ENCODE assay signal across 8 cellular contexts in genomic region chr12:6662906-6663742, GRCh38. TPM values are rescaled to one million over a fixed set of nuclear protein-coding genes. Genes with fewer than 3 reads are reported as not detected.
A peak's percentile ranks its signal among the peaks of the same experiment; 100 is the strongest.
DNase-seq lines count a peak whose midpoint lies in the region; ATAC-seq and TF ChIP-seq lines count a peak whose summit lies in the region.

Gene ING4, minus strand, starts transcription at chr12:6663119. Its CDS starts 18 bp downstream, at chr12:6663101.

- intact Hi-C loops in Panc1 (cut with micrococcal nuclease; ENCODE audit: unreplicated experiment), result no loop called here

- H3K4me1 ChIP-seq in Panc1 (ENCODE audit: control insufficient read depth, insufficient read depth, low read length) (peaks cover 4% of the 10 kb centered on the region; the same call in 1 of the 2 replicates), esophagus (ENCODE audit: control insufficient read depth in 2 of 2, insufficient read depth in 2 of 2, low read length in 1 of 2) (no peaks in the 10 kb centered on the region), mucosa of stomach (ENCODE audit: control insufficient read depth, insufficient read depth, low read length) (peaks cover 6% of the 10 kb centered on the region)

- H3K4me3 ChIP-seq in Panc1 (ENCODE audit: low read depth in 2 of 2, low read length in 2 of 2) (peak within 1 kb of the TSS; percentile 86 to 91), esophagus (ENCODE audit: low read depth in 1 of 2, low read length in 2 of 2) (peak within 1 kb of the TSS; percentile 73 to 91), mucosa of stomach (ENCODE audit: low read length) (peak within 1 kb of the TSS; percentile 93)

- DNase-seq in DMS53 (lab: John Stamatoyannopoulos, UW) (peak; percentile 100), KG1 (lab: John Stamatoyannopoulos, UW) (peak; percentile 97), Panc1 (ENCODE audit: low read depth, low spot score) (peak; percentile 90)
- peak; percentile 93 for DNase-seq in activated T-cell treated with anti-CD3 and anti-CD28 coated beads, Interleukin-2, amount 50 U/mL, for 4 hours
- DNase-seq in stimulated activated CD8-positive, alpha-beta memory T cell treated with anti-CD3 and anti-CD28 coated beads, Interleukin-7, amount 100 ng/mL, for 1 hour (ENCODE audit: low read depth in 2 of 2), result peak; percentile 89 to 92

- peaks cover 16% of the 10 kb centered on the region for H3K36me3 Mint-ChIP-seq in activated T-cell treated with anti-CD3 and anti-CD28 coated beads, Interleukin-2, amount 50 U/mL, for 4 hours (ENCODE audit: insufficient read depth)

- H3K27me3 ChIP-seq in Panc1 (ENCODE audit: control insufficient read depth, insufficient read depth, low read length) (no peaks in the 10 kb centered on the region), esophagus (ENCODE audit: control insufficient read depth in 1 of 2, insufficient read depth in 2 of 2, low read length in 2 of 2) (no peaks in the 10 kb centered on the region), mucosa of stomach (ENCODE audit: control insufficient read depth, insufficient read depth, low read length) (no peaks in the 10 kb centered on the region)

- no TSS peak for BruUV-seq in Panc1 (replicated peaks; lab: Mats Ljungman, UMichigan)

- no peaks in the 10 kb centered on the region for H3K9me3 Mint-ChIP-seq in activated T-cell treated with anti-CD3 and anti-CD28 coated beads, Interleukin-2, amount 50 U/mL, for 4 hours

- H3K4me1 Mint-ChIP-seq in activated T-cell treated with anti-CD3 and anti-CD28 coated beads, Interleukin-2, amount 50 U/mL, for 4 hours (ENCODE audit: low read depth), result peaks cover 31% of the 10 kb centered on the region

- no peak for TF ChIP-seq CTCF in Panc1 (IDR thresholded peaks at IDR 0.05)

- no peaks in the 10 kb centered on the region for H3K27me3 Mint-ChIP-seq in activated T-cell treated with anti-CD3 and anti-CD28 coated beads, Interleukin-2, amount 50 U/mL, for 4 hours (ENCODE audit: low read depth)

- peak within 1 kb of the TSS; percentile 89 for H3K27ac ChIP-seq in Panc1 (ENCODE audit: low read length)
- H3K27ac ChIP-seq in esophagus (ENCODE audit: low read depth in 2 of 2, low read length in 1 of 2), result peak within 1 kb of the TSS; percentile 86 to 94

- POLR2A ChIA-PET in Panc1 (lab: Charles Lee), result no interaction called here

- WGBS in esophagus, 2 donors, result 2 to 3% methylated on average over 37 of the region's 37 CpGs

- ATAC-seq in GM21723 (IDR thresholded peaks at IDR 0.05; ENCODE audit: unreplicated experiment), result peak; percentile 96
- ATAC-seq in Panc1, result peak; percentile 100
- peak; percentile 98 for ATAC-seq in activated T-cell treated with anti-CD3 and anti-CD28 coated beads, Interleukin-2, amount 50 U/mL, for 4 hours

- H3K4me3 Mint-ChIP-seq in activated T-cell treated with anti-CD3 and anti-CD28 coated beads, Interleukin-2, amount 50 U/mL, for 4 hours, result peak within 1 kb of the TSS; percentile 92

- H3K36me3 ChIP-seq in Panc1 (ENCODE audit: control insufficient read depth, insufficient read depth, low read length), result peaks cover 7% of the 10 kb centered on the region
- peaks cover 11 to 12% of the 10 kb centered on the region in 2 donors for H3K36me3 ChIP-seq in esophagus (ENCODE audit: control insufficient read depth in 2 of 2, insufficient read depth in 2 of 2, low read length in 1 of 2)
- H3K36me3 ChIP-seq in mucosa of stomach (ENCODE audit: control insufficient read depth, insufficient read depth, low read length), result peaks cover 6% of the 10 kb centered on the region

- no peaks in the 10 kb centered on the region for H3K9me3 ChIP-seq in Panc1 (ENCODE audit: control insufficient read depth, insufficient read depth, low read depth, low read length)
- no peaks in the 10 kb centered on the region for H3K9me3 ChIP-seq in esophagus (ENCODE audit: control insufficient read depth in 2 of 2, insufficient read depth in 1 of 2, low read depth in 1 of 2, low read length in 1 of 2)
- no peaks in the 10 kb centered on the region for H3K9me3 ChIP-seq in mucosa of stomach (ENCODE audit: control insufficient read depth, low read length)

- in situ Hi-C loops in Panc1 (cut with HindIII; ENCODE audit: low pct_unique_long_range_greater_than_20kb, low sequenced_read_pairs), result no loop called here

- H3K9ac ChIP-seq in mucosa of stomach (ENCODE audit: low read length), result peak within 1 kb of the TSS; percentile 67

- CTCF ChIA-PET in Panc1 (lab: Charles Lee), result interaction anchor here (0.6 kb wide), 1 partner anchor 979 kb away, joined by 3 read pairs; no protein-coding TSS in a partner anchor

RNA-seq across cellular contexts. Expression of gene ING4, which starts in this region (rescaled TPM):
- total RNA-seq in Panc1 (2021; ENCODE audit: unreplicated experiment), result 11.4 TPM
- 17.2 TPM for polyA plus RNA-seq in Panc1 (2012; ENCODE audit: insufficient read length)
- 1 to 10 TPM; 5.9 to 7.5 (median 6.9) TPM for total RNA-seq in activated T-cell treated with anti-CD3 and anti-CD28 coated beads, Interleukin-2, amount 50 U/mL, for 4 hours
- polyA plus RNA-seq in esophagus, result 10 to 100 TPM; 15.2 to 24.7 TPM

Comparison
In these comparisons a context has a peak if more than half of its experiments do, and no peak if none do; other contexts are left out.
1. Peak in every context shown above with its lines: DNase-seq, ATAC-seq, H3K4me3 ChIP-seq and H3K27ac ChIP-seq.